In the genomic region with DNA sequence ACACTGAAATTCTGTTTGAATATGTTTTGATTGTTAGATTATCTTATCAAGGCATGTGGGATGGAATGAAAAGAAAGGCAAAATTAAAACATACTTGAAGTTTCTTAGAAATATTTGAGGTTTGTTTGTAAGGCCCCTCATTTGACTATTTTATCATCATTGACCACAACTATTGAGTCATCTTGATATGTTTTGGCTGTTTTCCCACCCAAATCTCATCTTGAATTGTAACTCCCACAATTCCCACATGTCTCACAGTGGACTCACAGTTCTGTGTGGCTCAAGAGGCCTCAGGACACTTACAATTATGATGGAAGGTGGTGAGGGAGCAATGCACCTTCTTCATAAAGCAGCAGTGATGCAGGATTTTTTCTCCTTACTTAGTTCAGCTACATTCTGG, we compare ENCODE assay signal across 19 cellular contexts.
A peak's percentile ranks its signal among the peaks of the same experiment; 100 is the strongest.
DNase-seq lines count a peak whose midpoint lies in the region; ATAC-seq and TF ChIP-seq lines count a peak whose summit lies in the region.
"Had no signal": no experiment of that assay in that cellular context is flagged by ENCODE, and none has a peak within 500 bp of the region (broad histone marks: within the 10 kb centered on the region; RNA-seq: fewer than 3 reads in every experiment).

No MANE protein-coding gene starts in this region.

- no peaks in the 10 kb centered on the region for H3K4me1 Mint-ChIP-seq in CD4-positive, alpha-beta T cell (ENCODE audit: low read depth)
- H3K4me1 Mint-ChIP-seq: activated CD8-positive, alpha-beta memory T cell treated with anti-CD3 and anti-CD28 coated beads, Interleukin-2, amount 10 ng/mL, durations not matched to agents 7 days and 5 days; memory B cell; T-helper 17 cell had no signal

- no peak for ATAC-seq in CD4-positive, alpha-beta T cell (ENCODE audit: poor library complexity)
- no peak for ATAC-seq in GM21576 (IDR thresholded peaks at IDR 0.05; ENCODE audit: unreplicated experiment)
- ATAC-seq: activated CD8-positive, alpha-beta memory T cell treated with anti-CD3 and anti-CD28 coated beads, Interleukin-2, amount 10 ng/mL, durations not matched to agents 7 days and 5 days; body of pancreas; T-helper 17 cell had no signal

- no peak overlapping the region for H3K4me2 ChIP-seq in fibroblast of lung (ENCODE audit: extremely low read depth, insufficient read depth, low read length)
- H3K4me2 ChIP-seq: BLaER1 treated with 17β-estradiol and CSF1 and Interleukin-3, amounts not matched to agents 10 nM and 100 nM had no signal

- no peaks in the 10 kb centered on the region for H4K20me1 ChIP-seq in fibroblast of lung (ENCODE audit: control insufficient read depth, extremely low read depth, insufficient read depth, low read length)
- H4K20me1 ChIP-seq: BLaER1 treated with 17β-estradiol and CSF1 and Interleukin-3, amounts not matched to agents 10 nM and 100 nM had no signal

- no peak overlapping the region for H3K27ac Mint-ChIP-seq in CD4-positive, alpha-beta T cell
- H3K27ac Mint-ChIP-seq: activated CD8-positive, alpha-beta memory T cell treated with anti-CD3 and anti-CD28 coated beads, Interleukin-2, amount 10 ng/mL, durations not matched to agents 7 days and 5 days; memory B cell; T-helper 17 cell had no signal

- CTCF ChIA-PET in CD4-positive, alpha-beta T cell (lab: Charles Lee), result no interaction called here

- intact Hi-C loops in CD4-positive, alpha-beta T cell (cut with DNase I, micrococcal nuclease), result no loop called here

- H3K4me3 ChIP-seq in fibroblast of lung (replicated peaks in 1 of 4; ENCODE audit: control extremely low read depth in 1 of 4, insufficient read depth in 1 of 4, low read depth in 3 of 4, low read length in 4 of 4) (no peak overlapping the region), retinal pigment epithelial cell (ENCODE audit: low read length) (no peak overlapping the region)
- H3K4me3 ChIP-seq: BLaER1 treated with 17β-estradiol and CSF1 and Interleukin-3, amounts not matched to agents 10 nM and 100 nM; body of pancreas had no signal

- no peaks in the 10 kb centered on the region for H3K9me3 ChIP-seq in fibroblast of lung (ENCODE audit: control insufficient read depth, insufficient read depth, low read depth, low read length)
- peaks cover 3% of the 10 kb centered on the region for H3K9me3 ChIP-seq in CD4-positive, alpha-beta T cell (ENCODE audit: control insufficient read depth, low read length)
- H3K9me3 ChIP-seq: body of pancreas had no signal

- H3K4me1 ChIP-seq in fibroblast of lung (ENCODE audit: control insufficient read depth, extremely low read depth, insufficient read depth, low read length), result no peaks in the 10 kb centered on the region
- H3K4me1 ChIP-seq: BLaER1 treated with 17β-estradiol and CSF1 and Interleukin-3, amounts not matched to agents 10 nM and 100 nM; body of pancreas had no signal

- H3K36me3 ChIP-seq in fibroblast of lung (ENCODE audit: control insufficient read depth, insufficient read depth, low read length), result no peaks in the 10 kb centered on the region
- H3K36me3 ChIP-seq: BLaER1 treated with 17β-estradiol and CSF1 and Interleukin-3, amounts not matched to agents 10 nM and 100 nM had no signal

- H3K79me2 ChIP-seq in fibroblast of lung (ENCODE audit: control insufficient read depth, insufficient read depth, low read length), result no peaks in the 10 kb centered on the region

- H3K27me3 ChIP-seq in fibroblast of lung (ENCODE audit: control insufficient read depth, insufficient read depth, low read length), result no peaks in the 10 kb centered on the region
- no peaks in the 10 kb centered on the region for H3K27me3 ChIP-seq in CD4-positive, alpha-beta T cell (ENCODE audit: control insufficient read depth, insufficient read depth, low read length)
- H3K27me3 ChIP-seq: BLaER1 treated with 17β-estradiol and CSF1 and Interleukin-3, amounts not matched to agents 10 nM and 100 nM; body of pancreas had no signal

- no peak overlapping the region for H3K27ac ChIP-seq in fibroblast of lung (ENCODE audit: insufficient read depth, low read length)
- no peak overlapping the region for H3K27ac ChIP-seq in CD4-positive, alpha-beta T cell (ENCODE audit: low read depth, low read length)
- H3K27ac ChIP-seq: BLaER1 treated with 17β-estradiol and CSF1 and Interleukin-3, amounts not matched to agents 10 nM and 100 nM; body of pancreas had no signal

- DNase-seq in EH (ENCODE audit: low read depth) (peak; percentile 34), T1000 (lab: John Stamatoyannopoulos, UW) (peak; percentile 18), fibroblast of lung (ENCODE audit: low read depth in 2 of 2) (peak; percentile 92 to 95), retinal pigment epithelial cell (ENCODE audit: low read depth) (peak; percentile 45), DMS79 (lab: John Stamatoyannopoulos, UW) (no peak)
- no peak for DNase-seq in CD4-positive, alpha-beta T cell
- DNase-seq in activated CD8-positive, alpha-beta memory T cell treated with anti-CD3 and anti-CD28 coated beads for 24 hours, result no peak
- DNase-seq: activated CD4-positive, CD25-positive, alpha-beta regulatory T cell; activated CD8-positive, alpha-beta memory T cell treated with anti-CD3 and anti-CD28 coated beads, Interleukin-2, amount 10 ng/mL, durations not matched to agents 7 days and 5 days; activated effector memory CD4-positive, alpha-beta T cell treated with Interleukin-2 at 50 U/mL for 16 hours; body of pancreas; effector CD8-positive, alpha-beta T cell; NCI-H2081; NCI-H524; SIG-M5; T-helper 17 cell had no signal

- no peak overlapping the region for H3K9ac ChIP-seq in fibroblast of lung (ENCODE audit: insufficient read depth, low read length)
- H3K9ac ChIP-seq: BLaER1 treated with 17β-estradiol and CSF1 and Interleukin-3, amounts not matched to agents 10 nM and 100 nM had no signal

- H3K36me3 Mint-ChIP-seq in CD4-positive, alpha-beta T cell (ENCODE audit: low read depth), result no peaks in the 10 kb centered on the region
- H3K36me3 Mint-ChIP-seq: activated CD8-positive, alpha-beta memory T cell treated with anti-CD3 and anti-CD28 coated beads, Interleukin-2, amount 10 ng/mL, durations not matched to agents 7 days and 5 days; memory B cell had no signal

- POLR2A ChIA-PET in CD4-positive, alpha-beta T cell (lab: Charles Lee), result no interaction called here

- H3K4me3 Mint-ChIP-seq in CD4-positive, alpha-beta T cell, result no peak overlapping the region
- H3K4me3 Mint-ChIP-seq: activated CD8-positive, alpha-beta memory T cell treated with anti-CD3 and anti-CD28 coated beads, Interleukin-2, amount 10 ng/mL, durations not matched to agents 7 days and 5 days; memory B cell; T-helper 17 cell had no signal

- H3K9me3 Mint-ChIP-seq in CD4-positive, alpha-beta T cell, result peaks cover 9% of the 10 kb centered on the region

- TF ChIP-seq CTCF in fibroblast of lung (conservative IDR thresholded peaks at IDR 0.05 in 1 of 2, IDR thresholded peaks at IDR 0.05 in 1 of 2; ENCODE audit: low read depth in 1 of 2, low read length in 2 of 2) (no peak), retinal pigment epithelial cell (conservative IDR thresholded peaks at IDR 0.05; ENCODE audit: low read depth, low read length) (no peak)
- TF ChIP-seq CTCF in CD4-positive, alpha-beta T cell (IDR thresholded peaks at IDR 0.05), result no peak

- H3K27me3 Mint-ChIP-seq in CD4-positive, alpha-beta T cell, result no peaks in the 10 kb centered on the region
- H3K27me3 Mint-ChIP-seq: activated CD8-positive, alpha-beta memory T cell treated with anti-CD3 and anti-CD28 coated beads, Interleukin-2, amount 10 ng/mL, durations not matched to agents 7 days and 5 days; memory B cell; T-helper 17 cell had no signal

- no peak overlapping the region for H2AFZ ChIP-seq in fibroblast of lung (ENCODE audit: low read length)

Comparison
In these comparisons a context has a peak if more than half of its experiments do, and no peak if none do; other contexts are left out.
1. DNase-seq: peak in EH (single experiment), T1000 (single experiment), fibroblast of lung (2 of 2) and retinal pigment epithelial cell (single experiment); none in CD4-positive, alpha-beta T cell (0 of 10), DMS79 (single experiment) and activated CD8-positive, alpha-beta memory T cell treated with anti-CD3 and anti-CD28 coated beads for 24 hours (single experiment).